15 cellular contexts compared by ENCODE assay signal in genomic region chr4:41185614-41186609, GRCh38. TPM values are rescaled to one million over a fixed set of nuclear protein-coding genes. Genes with fewer than 3 reads are reported as not detected.
DNase-seq lines count a peak whose midpoint lies in the region; ATAC-seq and TF ChIP-seq lines count a peak whose summit lies in the region.
"Had no signal": no experiment of that assay in that cellular context is flagged by ENCODE, and none has a peak within 500 bp of the region (broad histone marks: within the 10 kb centered on the region; RNA-seq: fewer than 3 reads in every experiment).

No MANE protein-coding gene starts in this region.

- H3K27me3 ChIP-seq in PC-9 (ENCODE audit: insufficient read depth, low read depth) (no peaks in the 10 kb centered on the region), lung (ENCODE audit: control insufficient read depth, insufficient read depth) (no peaks in the 10 kb centered on the region), SJCRH30 (no peaks in the 10 kb centered on the region)
- H3K27me3 ChIP-seq: tibial artery had no signal

- H3K4me3 ChIP-seq in PC-9 (0 out of 2 replicates have a peak overlapping the region, but pooled peaks have one; percentile 15), epithelial cell of esophagus (ENCODE audit: low read length) (no peak overlapping the region), lung (no peak overlapping the region), SJCRH30 (no peak overlapping the region)
- H3K4me3 ChIP-seq: tibial artery had no signal

- H3K36me3 ChIP-seq in PC-9 (ENCODE audit: low read depth) (no peaks in the 10 kb centered on the region), lung (ENCODE audit: control insufficient read depth in 2 of 2, insufficient read depth in 2 of 2, low read length in 2 of 2) (no peaks in the 10 kb centered on the region), SJCRH30 (no peaks in the 10 kb centered on the region)
- H3K36me3 ChIP-seq: tibial artery had no signal

- peak overlapping the region; percentile 61 for H3K4me2 ChIP-seq in PC-9

- H3K27ac ChIP-seq in PC-9 = peak overlapping the region; percentile 67
- H3K27ac ChIP-seq in lung (ENCODE audit: low read depth in 1 of 2, low read length in 1 of 2) = no peak overlapping the region
- no peak overlapping the region for H3K27ac ChIP-seq in SJCRH30

- POLR2A ChIA-PET in PC-9 (lab: Charles Lee; ENCODE audit: unreplicated experiment) = interaction anchor here (0.5 to 1.1 kb wide), 8 partner anchors 13 to 72 kb away, joined by 3 to 14 read pairs (median 4); partner anchors contain the start of gene UCHL1

- ATAC-seq in lung (ENCODE audit: insufficient read depth, low FRiP score) (peak; percentile 27), HG03460 (IDR thresholded peaks at IDR 0.05; ENCODE audit: unreplicated experiment) (no peak)

- H3K9me3 ChIP-seq in PC-9 (ENCODE audit: insufficient read depth, low read depth) (0 out of 2 replicates have a peak, but pooled peaks cover 4% of the 10 kb centered on the region), lung (ENCODE audit: control insufficient read depth in 2 of 2, insufficient read depth in 1 of 2, low read length in 1 of 2) (no peaks in the 10 kb centered on the region), SJCRH30 (replicated peaks) (no peaks in the 10 kb centered on the region)
- H3K9me3 ChIP-seq: Caco-2, tibial artery had no signal

- H3K79me2 ChIP-seq in PC-9 (ENCODE audit: low read depth) = peaks cover 35% of the 10 kb centered on the region

- no peaks in the 10 kb centered on the region for H3K9me2 ChIP-seq in PC-9 (ENCODE audit: insufficient read depth)

- H3K4me1 ChIP-seq in PC-9 (replicated peaks; ENCODE audit: insufficient read depth) = peaks cover 38% of the 10 kb centered on the region
- peaks cover 0 to 6% of the 10 kb centered on the region in 2 donors for H3K4me1 ChIP-seq in lung (ENCODE audit: control insufficient read depth in 2 of 2, insufficient read depth in 2 of 2, low read length in 2 of 2)
- no peaks in the 10 kb centered on the region for H3K4me1 ChIP-seq in SJCRH30

- DNase-seq in ACHN (peak; percentile 50), PC-9 (peak; percentile 24 to 90), epithelial cell of esophagus (ENCODE audit: low read depth) (peak; percentile 80), lung (ENCODE audit: low spot score) (no peak), NCI-H2081 (lab: John Stamatoyannopoulos, UW) (no peak), SJCRH30 (no peak), G401 (ENCODE audit: low spot score) (no peak)
- DNase-seq: activated CD4-positive, alpha-beta T cell treated with anti-CD3 and anti-CD28 coated beads for 1 hour; activated T-cell treated with anti-CD3 and anti-CD28 coated beads for 4 hours; Caco-2; Kasumi-1; stimulated activated CD4-positive, alpha-beta T cell treated with anti-CD3 and anti-CD28 coated beads, Interleukin-15, amount 100 ng/mL, for 24 hours; T-helper 1 cell; tibial artery had no signal

- in situ Hi-C loops in ACHN (cut with HindIII; ENCODE audit: low pct_ligation_motif_present, low pct_unique_long_range_greater_than_20kb, low sequenced_read_pairs) = no loop called here
- in situ Hi-C loops in G401 (cut with HindIII; ENCODE audit: low sequenced_read_pairs) = no loop called here

- intact Hi-C loops in PC-9 (cut with micrococcal nuclease; ENCODE audit: unreplicated experiment) = loop anchor here (2.0 kb wide), 1 partner anchor 19 kb away; no protein-coding TSS in a partner anchor

- BruUV-seq in PC-9 (replicated peaks; lab: Mats Ljungman, UMichigan) = no TSS peak

- TF ChIP-seq CTCF in PC-9 (conservative IDR thresholded peaks at IDR 0.05) (no peak), epithelial cell of esophagus (IDR thresholded peaks at IDR 0.05; ENCODE audit: insufficient read depth, low read depth, low read length, missing control alignments) (no peak), lung (IDR thresholded peaks at IDR 0.05; ENCODE audit: control extremely low read depth, extremely low read depth) (no peak)

- H2AFZ ChIP-seq in PC-9 = no peak overlapping the region

- peaks cover 11% of the 10 kb centered on the region; the same call in 1 of the 2 replicates for H3F3A ChIP-seq in PC-9 (ENCODE audit: insufficient read depth, low read depth)

- peaks cover 7% of the 10 kb centered on the region; the same call in 1 of the 2 replicates for H4K20me1 ChIP-seq in PC-9 (ENCODE audit: insufficient read depth)

- 50 to 83% methylated on average over 5 of the region's 5 CpGs for WGBS in lung, 2 donors

- CTCF ChIA-PET in PC-9 (lab: Charles Lee) = interaction anchor here (0.6 to 1.3 kb wide), 2 partner anchors 19 to 28 kb away, joined by 3 read pairs; partner anchors contain the start of gene APBB2

RNA-seq across cellular contexts. Expression of gene APBB2, which starts 28.4 kb away (rescaled TPM):
- 33.6 and 46.0 TPM in 2 replicates for total RNA-seq in PC-9 (2021)
- 10 to 100 TPM; 65.9 to 99.0 TPM for total RNA-seq in lung
- polyA plus RNA-seq in lung = 10 to 100 TPM; 13.3 to 14.9 TPM
- 83.9 and 89.7 TPM in 2 replicates for total RNA-seq in SJCRH30 (2014; rRNA removed; shearing (Covaris generic))
- 23.1 and 29.7 TPM in 2 replicates for total RNA-seq in G401 (2014; rRNA removed; shearing (Covaris generic))

Comparison
In these comparisons a context has a peak if more than half of its experiments do, and no peak if none do; other contexts are left out.
1. DNase-seq: peak in ACHN (single experiment), PC-9 (2 of 2) and epithelial cell of esophagus (single experiment); none in lung (single experiment), NCI-H2081 (0 of 2), SJCRH30 (0 of 2) and G401 (single experiment).